In genomic region chr1:20483098-20483832, GRCh38 we compare ENCODE assay signal across 11 cellular contexts. TPM values are rescaled to one million over a fixed set of nuclear protein-coding genes. Genes with fewer than 3 reads are reported as not detected.
DNase-seq lines count a peak whose midpoint lies in the region; ATAC-seq, FAIRE-seq and TF ChIP-seq lines count a peak whose summit lies in the region.
"Had no signal": no experiment of that assay in that cellular context is flagged by ENCODE, and none has a peak within 500 bp of the region (broad histone marks: within the 10 kb centered on the region; RNA-seq: fewer than 3 reads in every experiment).

No MANE protein-coding gene starts in this region.

- FAIRE-seq in H54 (lab: Jason Lieb, UNC), result no peak
- FAIRE-seq: HTR-8/SVneo had no signal

- H3K4me2 ChIP-seq in OCI-LY7 (ENCODE audit: low read length), result peak overlapping the region; percentile 60; the same call in 1 of the 2 replicates

- no peaks in the 10 kb centered on the region for H3K4me1 ChIP-seq in BE2C
- peaks cover 15% of the 10 kb centered on the region for H3K4me1 ChIP-seq in OCI-LY7 (ENCODE audit: insufficient read depth, low read length, poor library complexity, severe bottlenecking)
- H3K4me1 ChIP-seq in esophagus (ENCODE audit: control insufficient read depth in 2 of 2, insufficient read depth in 2 of 2, low read length in 1 of 2), result peaks cover 4 to 15% of the 10 kb centered on the region in 2 donors

- H3K27ac ChIP-seq in OCI-LY7 (ENCODE audit: low read depth, low read length, poor library complexity, severe bottlenecking) (no peak overlapping the region), esophagus (ENCODE audit: low read depth in 2 of 2, low read length in 1 of 2) (no peak overlapping the region)
- H3K27ac ChIP-seq: SK-N-MC had no signal

- no peaks in the 10 kb centered on the region for H3K79me2 ChIP-seq in OCI-LY7 (ENCODE audit: insufficient read depth, low read depth, low read length)

- no TSS peak for BruUV-seq in OCI-LY7 (replicated peaks; lab: Mats Ljungman, UMichigan)

- peaks cover 78% of the 10 kb centered on the region for H3K27me3 Mint-ChIP-seq in nephron (ENCODE audit: low read depth)

- no peaks in the 10 kb centered on the region for H4K20me1 ChIP-seq in OCI-LY7 (ENCODE audit: insufficient read depth, low read length)

- CTCF ChIA-PET in OCI-LY7 (lab: Charles Lee; ENCODE audit: unreplicated experiment), result no interaction called here

- peak overlapping the region; percentile 26 to 98 (median 59) for H3K27ac Mint-ChIP-seq in nephron

- no peak for TF ChIP-seq POLR2A in H54 (IDR thresholded peaks at IDR 0.05; ENCODE audit: low read depth, low read length)

- peak overlapping the region; percentile 94 to 98 (median 96) for H3K4me3 Mint-ChIP-seq in nephron

- H3K36me3 Mint-ChIP-seq in nephron (ENCODE audit: low read depth), result peaks cover 5% of the 10 kb centered on the region

- H3K9me3 Mint-ChIP-seq in nephron, result no peaks in the 10 kb centered on the region

- H3K9me3 ChIP-seq in BE2C (no peaks in the 10 kb centered on the region), OCI-LY7 (ENCODE audit: low read length) (no peaks in the 10 kb centered on the region), esophagus (ENCODE audit: control insufficient read depth in 2 of 2, insufficient read depth in 1 of 2, low read depth in 1 of 2, low read length in 1 of 2) (no peaks in the 10 kb centered on the region)

- H3K36me3 ChIP-seq in BE2C (no peaks in the 10 kb centered on the region), OCI-LY7 (ENCODE audit: insufficient read depth, low read length) (no peaks in the 10 kb centered on the region), esophagus (ENCODE audit: control insufficient read depth in 2 of 2, insufficient read depth in 2 of 2, low read length in 1 of 2) (no peaks in the 10 kb centered on the region)

- ATAC-seq in HG03571 (IDR thresholded peaks at IDR 0.05; ENCODE audit: unreplicated experiment), result no peak

- no peaks in the 10 kb centered on the region for H3K9me2 ChIP-seq in OCI-LY7 (ENCODE audit: insufficient read depth, low read length)

- DNase-seq in BE2C (no peak), OCI-LY7 (ENCODE audit: low spot score) (no peak), H54 (ENCODE audit: insufficient read length, low spot score) (no peak)
- DNase-seq in stimulated activated CD4-positive, alpha-beta T cell treated with anti-CD3 and anti-CD28 coated beads, Interleukin-4, amount 100 ng/mL, for 4 hours, result no peak
- DNase-seq in stimulated activated CD8-positive, alpha-beta memory T cell treated with anti-CD3 and anti-CD28 coated beads, Interleukin-4, amount 100 ng/mL, for 48 hours, result no peak
- DNase-seq: DND-41 had no signal

- H2AFZ ChIP-seq in OCI-LY7 (ENCODE audit: low read length), result no peak overlapping the region

- peak overlapping the region; percentile 61 for H3K4me3 ChIP-seq in BE2C (ENCODE audit: low read depth, low read length)
- no peak overlapping the region for H3K4me3 ChIP-seq in OCI-LY7 (ENCODE audit: low read depth, low read length, poor library complexity, severe bottlenecking)
- peak overlapping the region; percentile 60 to 63 for H3K4me3 ChIP-seq in esophagus (ENCODE audit: low read depth in 1 of 2, low read length in 2 of 2)
- H3K4me3 ChIP-seq: SK-N-MC had no signal

- intact Hi-C loops in OCI-LY7 (cut with micrococcal nuclease; ENCODE audit: unreplicated experiment), result no loop called here

- H3K4me1 Mint-ChIP-seq in nephron, result peaks cover 58% of the 10 kb centered on the region

- TF ChIP-seq CTCF in BE2C (IDR thresholded peaks at IDR 0.05; ENCODE audit: low read depth, low read length) (no peak), OCI-LY7 (conservative IDR thresholded peaks at IDR 0.05; ENCODE audit: low read length) (no peak), nephron (IDR thresholded peaks at IDR 0.05; ENCODE audit: unreplicated experiment in 3 of 3) (no peak)

- H3K27me3 ChIP-seq in BE2C (peaks cover 21% of the 10 kb centered on the region), esophagus (ENCODE audit: control insufficient read depth in 1 of 2, insufficient read depth in 2 of 2, low read length in 2 of 2) (peaks cover 0 to 16% of the 10 kb centered on the region in 2 donors)

- 38 to 51% methylated on average over 16 of the region's 16 CpGs for WGBS in esophagus, 2 donors

- POLR2A ChIA-PET in OCI-LY7 (lab: Charles Lee), result interaction anchor here (0.7 to 1.0 kb wide), 2 partner anchors 10 to 147 kb away, joined by 3 to 4 read pairs; no protein-coding TSS in a partner anchor

RNA-seq across cellular contexts. Expression of gene CAMK2N1, which starts 2.7 kb away (rescaled TPM):
- polyA plus RNA-seq in BE2C (2012; ENCODE audit: insufficient read depth, insufficient read length, low read depth), result 50.6 TPM
- not detected in 2 replicates for total RNA-seq in OCI-LY7 (2014; rRNA removed; shearing (Covaris generic))
- not detected in 2 replicates for total RNA-seq in OCI-LY7 (2022)
- polyA plus RNA-seq in esophagus, result 10 to 100 TPM; 11.2 to 44.7 TPM

RNA-seq across cellular contexts. Expression of gene MUL1, which starts 24.7 kb away (rescaled TPM):
- polyA plus RNA-seq in BE2C (2012; ENCODE audit: insufficient read depth, insufficient read length, low read depth), result 51.4 TPM
- total RNA-seq in OCI-LY7 (2014; rRNA removed; shearing (Covaris generic)), result 15.5 and 16.3 TPM in 2 replicates
- total RNA-seq in OCI-LY7 (2022), result 20.6 and 25.2 TPM in 2 replicates
- polyA plus RNA-seq in esophagus, result 10 to 100 TPM in 1 of 2 donors, 1 to 10 TPM in 1; 6.5 to 16.3 TPM
